ENCODE assay signal across 17 cellular contexts in genomic region chr3:179265092-179265491, GRCh38. TPM values are rescaled to one million over a fixed set of nuclear protein-coding genes. Genes with fewer than 3 reads are reported as not detected.
DNase-seq lines count a peak whose midpoint lies in the region; ATAC-seq and TF ChIP-seq lines count a peak whose summit lies in the region.
"Had no signal": no experiment of that assay in that cellular context is flagged by ENCODE, and none has a peak within 500 bp of the region (broad histone marks: within the 10 kb centered on the region; RNA-seq: fewer than 3 reads in every experiment).

No MANE protein-coding gene starts in this region.

- H4K20me1 ChIP-seq in Loucy (ENCODE audit: insufficient read depth, low read length, poor library complexity, severe bottlenecking) = no peaks in the 10 kb centered on the region

- H3K4me3 ChIP-seq in Loucy (ENCODE audit: low read length, poor library complexity, severe bottlenecking) (peak overlapping the region; percentile 74), trophoblast cell (ENCODE audit: low read depth, low read length) (no peak overlapping the region)
- H3K4me3 ChIP-seq: GM12878 had no signal

- no peak for TF ChIP-seq CTCF in Loucy (conservative IDR thresholded peaks at IDR 0.05; ENCODE audit: low read length)

- no peaks in the 10 kb centered on the region for H3K9me2 ChIP-seq in Loucy (replicated peaks; ENCODE audit: low read depth, low read length)

- peaks cover 40 to 49% of the 10 kb centered on the region in 2 donors for H3K4me1 Mint-ChIP-seq in stimulated activated naive B cell treated with anti-CD40 and anti-IgM and Interleukin-4, amounts not matched to agents 10 μg/mL and 1 μg/mL and 100 μg/mL, for 72 hours

- no peak overlapping the region for H2BK12ac ChIP-seq in trophoblast cell (ENCODE audit: low read length)

- no CpG with 5 or more reads among the region's 1 CpG for WGBS in trophoblast cell (ENCODE audit: extremely low coverage, insufficient coverage, insufficient read length)

- H3K27ac ChIP-seq in trophoblast cell (ENCODE audit: low read depth, low read length) = no peak overlapping the region
- H3K27ac ChIP-seq: 22Rv1, HL-60 had no signal

- H3K18ac ChIP-seq in trophoblast cell (ENCODE audit: low read length) = no peak overlapping the region

- no peak overlapping the region for H4K12ac ChIP-seq in trophoblast cell (ENCODE audit: low read depth, low read length)

- no peak for TF ChIP-seq POLR2A in erythroblast (IDR thresholded peaks at IDR 0.05; ENCODE audit: low read length)

- no peak overlapping the region for H4K91ac ChIP-seq in trophoblast cell (ENCODE audit: low read depth, low read length)

- H3K79me2 ChIP-seq in Loucy (ENCODE audit: insufficient read depth, low read length) = peaks cover 36% of the 10 kb centered on the region
- no peaks in the 10 kb centered on the region for H3K79me2 ChIP-seq in trophoblast cell (ENCODE audit: control insufficient read depth, insufficient read depth, low read length, poor library complexity)

- peaks cover 3% of the 10 kb centered on the region; the same call in 1 of the 2 replicates for H3F3A ChIP-seq in Loucy (ENCODE audit: low read depth)

- peaks cover 0 to 2% of the 10 kb centered on the region in 2 donors for H3K9me3 Mint-ChIP-seq in stimulated activated naive B cell treated with anti-CD40 and anti-IgM and Interleukin-4, amounts not matched to agents 10 μg/mL and 1 μg/mL and 100 μg/mL, for 72 hours
- H3K9me3 Mint-ChIP-seq: CD4-positive, alpha-beta T cell had no signal

- no peak overlapping the region for H2BK120ac ChIP-seq in trophoblast cell (ENCODE audit: insufficient read depth, low read length, poor library complexity)

- H2AK5ac ChIP-seq in trophoblast cell (ENCODE audit: low read length) = no peak overlapping the region

- no peak overlapping the region for H3K14ac ChIP-seq in trophoblast cell (ENCODE audit: low read length)

- H2AFZ ChIP-seq in Loucy (ENCODE audit: low read length) (no peak overlapping the region), trophoblast cell (ENCODE audit: insufficient read depth, low read length, poor library complexity) (no peak overlapping the region)

- no peak overlapping the region for H3K4ac ChIP-seq in trophoblast cell (ENCODE audit: low read depth, low read length)

- H3K4me2 ChIP-seq in Loucy (ENCODE audit: low read depth, low read length, poor library complexity, severe bottlenecking) (peak overlapping the region; percentile 79), trophoblast cell (ENCODE audit: low read length) (no peak overlapping the region)

- H3K79me1 ChIP-seq in trophoblast cell (ENCODE audit: low read length) = peaks cover 3% of the 10 kb centered on the region

- ATAC-seq in stimulated activated naive B cell treated with anti-CD40 and anti-IgM and Interleukin-4, amounts not matched to agents 10 μg/mL and 1 μg/mL and 100 μg/mL, for 72 hours (replicated peaks) = no peak

- peaks cover 1 to 4% of the 10 kb centered on the region in 2 donors for H3K36me3 Mint-ChIP-seq in stimulated activated naive B cell treated with anti-CD40 and anti-IgM and Interleukin-4, amounts not matched to agents 10 μg/mL and 1 μg/mL and 100 μg/mL, for 72 hours

- H4K8ac ChIP-seq in trophoblast cell (ENCODE audit: low read depth, low read length) = no peak overlapping the region

- H3K36me3 ChIP-seq in Loucy (ENCODE audit: insufficient read depth, low read length) (no peaks in the 10 kb centered on the region), trophoblast cell (ENCODE audit: control insufficient read depth in 1 of 2, insufficient read depth in 2 of 2, low read length in 2 of 2) (no peaks in the 10 kb centered on the region)

- H2BK5ac ChIP-seq in trophoblast cell (ENCODE audit: low read depth, low read length, poor library complexity) = no peak overlapping the region

- peak overlapping the region; percentile 90 for H3K27ac Mint-ChIP-seq in stimulated activated naive B cell treated with anti-CD40 and anti-IgM and Interleukin-4, amounts not matched to agents 10 μg/mL and 1 μg/mL and 100 μg/mL, for 72 hours
- H3K27ac Mint-ChIP-seq: CD4-positive, alpha-beta T cell; HFFc6 had no signal

- H3K27me3 ChIP-seq in Loucy (ENCODE audit: insufficient read depth, low read length, poor library complexity, severe bottlenecking) (no peaks in the 10 kb centered on the region), trophoblast cell (ENCODE audit: insufficient read depth, low read length) (no peaks in the 10 kb centered on the region)

- no peak overlapping the region for H3K23ac ChIP-seq in trophoblast cell (ENCODE audit: low read length)

- no peaks in the 10 kb centered on the region for H3K27me3 Mint-ChIP-seq in stimulated activated naive B cell treated with anti-CD40 and anti-IgM and Interleukin-4, amounts not matched to agents 10 μg/mL and 1 μg/mL and 100 μg/mL, for 72 hours

- no peaks in the 10 kb centered on the region for H3K9me3 ChIP-seq in Loucy (ENCODE audit: insufficient read depth, low read depth, low read length)
- no peaks in the 10 kb centered on the region for H3K9me3 ChIP-seq in trophoblast cell (ENCODE audit: insufficient read depth, low read depth, low read length)

- H3K4me3 Mint-ChIP-seq in stimulated activated naive B cell treated with anti-CD40 and anti-IgM and Interleukin-4, amounts not matched to agents 10 μg/mL and 1 μg/mL and 100 μg/mL, for 72 hours = no peak overlapping the region
- H3K4me3 Mint-ChIP-seq: CD4-positive, alpha-beta T cell; HFFc6 had no signal

- peaks cover 58% of the 10 kb centered on the region for H3K4me1 ChIP-seq in Loucy (ENCODE audit: insufficient read depth, low read length, poor library complexity, severe bottlenecking)
- no peaks in the 10 kb centered on the region for H3K4me1 ChIP-seq in trophoblast cell (ENCODE audit: control insufficient read depth in 1 of 2, insufficient read depth in 2 of 2, low read length in 2 of 2)

- DNase-seq in NCI-H1694 treated with DMSO at 0.1 percent for 48 hours (lab: John Stamatoyannopoulos, UW) (peak; percentile 44), NCI-H1694 (lab: John Stamatoyannopoulos, UW) (no peak), erythroblast (lab: John Stamatoyannopoulos, UW) (peak; percentile 10 to 13), AML-193 (lab: John Stamatoyannopoulos, UW) (no peak), OCI-M2 (lab: John Stamatoyannopoulos, UW; ENCODE audit: unreplicated experiment) (no peak), trophoblast cell (no peak)
- no peak for DNase-seq in stimulated activated naive B cell treated with anti-CD40 and anti-IgM and Interleukin-4, amounts not matched to agents 10 μg/mL and 1 μg/mL and 100 μg/mL, for 72 hours
- DNase-seq: C1 segment of cervical spinal cord; Calu3; CD4-positive, alpha-beta T cell; DMS 273 treated with DMSO at 0.1 percent for 48 hours; HCEC 1CT; HFFc6 had no signal

- H3K9ac ChIP-seq in Loucy (ENCODE audit: low read depth, low read length, poor library complexity, severe bottlenecking) (peak overlapping the region; percentile 82), trophoblast cell (ENCODE audit: low read length) (no peak overlapping the region)

RNA-seq across cellular contexts. Expression of gene KCNMB3, which starts 14.2 kb away (rescaled TPM):
- polyA plus RNA-seq in trophoblast cell (2013) = 0.71 and 0.86 TPM in 2 replicates

RNA-seq across cellular contexts. Expression of gene ZNF639, which starts 57.7 kb away (rescaled TPM):
- 17.0 and 17.6 TPM in 2 replicates for polyA plus RNA-seq in trophoblast cell (2013)

Comparison
In these comparisons a context has a peak if more than half of its experiments do, and no peak if none do; other contexts are left out.
1. DNase-seq: peak in NCI-H1694 treated with DMSO at 0.1 percent for 48 hours (single experiment) and erythroblast (2 of 2); none in NCI-H1694 (single experiment), stimulated activated naive B cell treated with anti-CD40 and anti-IgM and Interleukin-4, amounts not matched to agents 10 μg/mL and 1 μg/mL and 100 μg/mL, for 72 hours (single experiment), AML-193 (0 of 2), OCI-M2 (single experiment) and trophoblast cell (0 of 2).